ENCODE assay signal across 9 cellular contexts in the genomic region with DNA sequence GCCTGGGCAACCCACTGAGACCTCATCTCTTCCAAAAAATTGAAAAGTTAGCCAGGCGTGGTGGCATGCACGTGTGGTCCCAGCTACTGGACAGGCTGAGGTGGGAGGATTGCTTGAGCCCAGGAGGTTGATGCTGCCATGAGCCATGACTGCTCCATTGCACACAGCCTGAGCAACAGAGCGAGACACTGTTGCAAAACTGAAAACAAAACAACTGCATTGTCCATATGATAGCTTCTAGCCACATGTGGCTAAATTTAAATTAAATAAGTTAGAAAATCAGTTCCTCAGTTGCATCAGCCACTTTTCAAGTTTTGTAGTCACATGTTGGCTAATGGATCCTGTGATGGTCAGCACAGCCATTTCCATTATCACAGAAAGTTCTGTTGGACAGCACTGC.
DNase-seq lines count a peak whose midpoint lies in the region; ATAC-seq and TF ChIP-seq lines count a peak whose summit lies in the region.
"Had no signal": no experiment of that assay in that cellular context is flagged by ENCODE, and none has a peak within 500 bp of the region (broad histone marks: within the 10 kb centered on the region; RNA-seq: fewer than 3 reads in every experiment).

No MANE protein-coding gene starts in this region.

- peaks cover 12% of the 10 kb centered on the region for H3K4me1 ChIP-seq in smooth muscle cell (ENCODE audit: low read depth)

- no peak overlapping the region for H3K4me2 ChIP-seq in smooth muscle cell

- no peak overlapping the region for H3K27ac ChIP-seq in smooth muscle cell (ENCODE audit: low read depth)

- H3K27me3 ChIP-seq in smooth muscle cell (ENCODE audit: low read depth): no peaks in the 10 kb centered on the region

- peaks cover 28% of the 10 kb centered on the region for H3K79me2 ChIP-seq in smooth muscle cell (ENCODE audit: low read depth)

- no peaks in the 10 kb centered on the region for H3K27me3 Mint-ChIP-seq in naive B cell

- no peak overlapping the region for H3K4me3 ChIP-seq in smooth muscle cell

- no peak for TF ChIP-seq CTCF in smooth muscle cell (IDR thresholded peaks at IDR 0.05; ENCODE audit: borderline replicate concordance, insufficient read depth, poor library complexity, severe bottlenecking)

- H3K27ac Mint-ChIP-seq in naive B cell: peak overlapping the region in 4 of 6 donors; percentile 74 to 96 (median 88)

- H3K9me3 ChIP-seq in smooth muscle cell (replicated peaks; ENCODE audit: low read depth): no peaks in the 10 kb centered on the region

- no peaks in the 10 kb centered on the region for H4K20me1 ChIP-seq in smooth muscle cell (ENCODE audit: low read depth)

- no peak for DNase-seq in naive B cell
- DNase-seq in smooth muscle cell (lab: John Stamatoyannopoulos, UW; ENCODE audit: unreplicated experiment): no peak
- no peak for DNase-seq in stimulated activated CD4-positive, alpha-beta T cell treated with anti-CD3 and anti-CD28 coated beads, Interleukin-15, amount 100 ng/mL, for 24 hours
- no peak for DNase-seq in activated T-cell treated with anti-CD3 and anti-CD28 coated beads, Interleukin-2, amount 50 U/mL, for 48 hours
- no peak for DNase-seq in AML-193 (lab: John Stamatoyannopoulos, UW)
- DNase-seq: activated CD4-positive, alpha-beta T cell treated with anti-CD3 and anti-CD28 coated beads for 4 hours had no signal

- H3K9ac ChIP-seq in smooth muscle cell (ENCODE audit: low read depth): no peak overlapping the region

- no peaks in the 10 kb centered on the region for H3K9me3 Mint-ChIP-seq in naive B cell

- peak overlapping the region; percentile 82 to 93 (median 86) for H3K4me3 Mint-ChIP-seq in naive B cell

- no peak overlapping the region for H2AFZ ChIP-seq in smooth muscle cell (ENCODE audit: low read depth)

- peak; percentile 90 for ATAC-seq in GM18861 (IDR thresholded peaks at IDR 0.05; ENCODE audit: unreplicated experiment)
- ATAC-seq in GM21737 (IDR thresholded peaks at IDR 0.05; ENCODE audit: unreplicated experiment): peak; percentile 95
- ATAC-seq in HG03442 (IDR thresholded peaks at IDR 0.05; ENCODE audit: unreplicated experiment): peak; percentile 91
- ATAC-seq in naive B cell (ENCODE audit: low read depth in 2 of 2): peak; percentile 83

- H3K4me1 Mint-ChIP-seq in naive B cell: peaks cover 49 to 70% (median 60%) of the 10 kb centered on the region in 3 donors

- H3F3A ChIP-seq in smooth muscle cell (ENCODE audit: low read depth): no peaks in the 10 kb centered on the region

- WGBS in smooth muscle cell (ENCODE audit: low lambda C conversion rate): 94% methylated on average over 3 of the region's 3 CpGs

- H3K36me3 Mint-ChIP-seq in naive B cell: peaks cover 0 to 5% of the 10 kb centered on the region in 2 donors

- no peaks in the 10 kb centered on the region for H3K36me3 ChIP-seq in smooth muscle cell (ENCODE audit: low read depth)
